In the genomic region with DNA sequence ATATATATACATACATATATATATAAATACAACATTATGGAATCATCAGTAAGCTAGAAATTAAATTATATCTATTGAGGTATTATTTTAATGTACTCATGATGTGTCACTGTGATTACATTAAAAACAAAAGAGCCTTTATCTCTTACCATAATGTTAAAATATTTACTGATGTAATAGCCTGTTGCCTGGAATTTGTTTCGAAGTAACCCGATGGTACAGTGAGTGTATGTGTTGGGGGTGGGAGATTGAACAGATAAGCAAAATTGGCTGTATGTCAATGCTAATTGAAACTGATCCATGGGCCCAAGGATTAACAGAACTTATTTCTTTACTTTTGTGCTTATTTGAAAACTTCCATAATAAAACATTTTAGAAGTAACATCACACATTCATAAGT, we compare ENCODE assay signal across 27 cellular contexts.
DNase-seq lines count a peak whose midpoint lies in the region; ATAC-seq, FAIRE-seq and TF ChIP-seq lines count a peak whose summit lies in the region.
"Had no signal": no experiment of that assay in that cellular context is flagged by ENCODE, and none has a peak within 500 bp of the region (broad histone marks: within the 10 kb centered on the region; RNA-seq: fewer than 3 reads in every experiment).

No MANE protein-coding gene starts in this region.

- no peak for ATAC-seq in left lobe of liver
- ATAC-seq: activated CD4-positive, alpha-beta T cell treated with anti-CD3 and anti-CD28 coated beads for 36 hours; gastrocnemius medialis; left colon; T-helper 17 cell had no signal

- no peaks in the 10 kb centered on the region for H3K27me3 ChIP-seq in endothelial cell of umbilical vein (ENCODE audit: control insufficient read depth in 2 of 2, insufficient read depth in 2 of 2, low read length in 2 of 2)
- H3K27me3 ChIP-seq: gastrocnemius medialis, neural progenitor cell, SJSA1 had no signal

- peak; percentile 31 for DNase-seq in NCI-H2171 treated with DMSO at 0.1 percent for 48 hours (lab: John Stamatoyannopoulos, UW)
- no peak for DNase-seq in NCI-H2171 (lab: John Stamatoyannopoulos, UW)
- peak; percentile 68 for DNase-seq in endothelial cell of umbilical vein (ENCODE audit: low read depth, low spot score)
- no peak for DNase-seq in kidney tubule cell (ENCODE audit: low spot score)
- DNase-seq in NCI-H187 (lab: John Stamatoyannopoulos, UW) = no peak
- DNase-seq in left lobe of liver (ENCODE audit: low spot score) = no peak
- DNase-seq in stimulated activated CD4-positive, alpha-beta T cell treated with anti-CD3 and anti-CD28 coated beads, Interleukin-4, amount 100 ng/mL, for 4 hours = no peak
- DNase-seq: activated CD4-positive, alpha-beta T cell treated with anti-CD3 and anti-CD28 coated beads for 36 hours; activated CD8-positive, alpha-beta memory T cell treated with anti-CD3 and anti-CD28 coated beads for 24 hours; activated gamma-delta T cell; CD4-positive, alpha-beta memory T cell; DMS153; effector memory CD4-positive, alpha-beta T cell; erythroblast; gastrocnemius medialis; GM23248; Karpas-422; left colon; MV-4-11; NCI-H146; NCI-H524; stimulated activated naive CD4-positive, alpha-beta T cell treated with Interleukin-2 at 50 U/mL for 16 hours; T-helper 17 cell had no signal

- dilution Hi-C loops in endothelial cell of umbilical vein (cut with MboI; ENCODE audit: extremely low pct_ligation_motif_present, low sequenced_read_pairs) = no loop called here

- TF ChIP-seq POLR2A in endothelial cell of umbilical vein (IDR thresholded peaks at IDR 0.05; ENCODE audit: low read depth, low read length) = peak; percentile 21

- no peaks in the 10 kb centered on the region for H3K36me3 ChIP-seq in endothelial cell of umbilical vein (ENCODE audit: control insufficient read depth in 2 of 2, extremely low read depth in 1 of 2, insufficient read depth in 2 of 2, low read length in 2 of 2)
- H3K36me3 ChIP-seq: gastrocnemius medialis, neural progenitor cell, SJSA1 had no signal

- CTCF ChIA-PET in endothelial cell of umbilical vein (lab: Charles Lee) = interaction anchor here (1.9 kb wide), 1 partner anchor 37 kb away, joined by 4 read pairs; no protein-coding TSS in a partner anchor

- TF ChIP-seq CTCF in endothelial cell of umbilical vein (IDR thresholded peaks at IDR 0.05; ENCODE audit: extremely low read depth in 1 of 2, insufficient read depth in 1 of 2, low read depth in 1 of 2, low read length in 2 of 2) = no peak

- no TSS peak for BruUV-seq in endothelial cell of umbilical vein (replicated peaks; lab: Mats Ljungman, UMichigan)

- no peaks in the 10 kb centered on the region for H3K9me3 ChIP-seq in endothelial cell of umbilical vein (replicated peaks; ENCODE audit: control insufficient read depth, insufficient read depth, low read length)
- H3K9me3 ChIP-seq: gastrocnemius medialis, SJSA1 had no signal

- no peaks in the 10 kb centered on the region for H3K79me2 ChIP-seq in endothelial cell of umbilical vein (ENCODE audit: control insufficient read depth, insufficient read depth, low read length)

- H3K27ac ChIP-seq in endothelial cell of umbilical vein (ENCODE audit: insufficient read depth, low read depth, low read length) = peak overlapping the region; percentile 48
- H3K27ac ChIP-seq: gastrocnemius medialis, GM23248, HL-60, neural progenitor cell, SJSA1 had no signal

- no peak overlapping the region for H3K9ac ChIP-seq in endothelial cell of umbilical vein (replicated peaks; ENCODE audit: extremely low read depth, insufficient read depth, low read length)
- H3K9ac ChIP-seq: GM23248, neural progenitor cell had no signal

- no peak overlapping the region for H2AFZ ChIP-seq in endothelial cell of umbilical vein (ENCODE audit: low read depth, low read length)
- H2AFZ ChIP-seq: GM23248, neural progenitor cell had no signal

- intact Hi-C loops in endothelial cell of umbilical vein (cut with micrococcal nuclease) = loop anchor here (1.0 kb wide), 1 partner anchor 364 kb away; no protein-coding TSS in a partner anchor

- H3K4me3 ChIP-seq in endothelial cell of umbilical vein (replicated peaks in 1 of 3; ENCODE audit: insufficient read depth in 1 of 3, low read depth in 1 of 3, low read length in 3 of 3) = no peak overlapping the region
- H3K4me3 ChIP-seq: gastrocnemius medialis, GM23248, neural progenitor cell, SJSA1 had no signal

- FAIRE-seq in TTC549 (lab: Jason Lieb, UNC) = peak; percentile 89
- FAIRE-seq in endothelial cell of umbilical vein (lab: Jason Lieb, UNC) = no peak

- POLR2A ChIA-PET in endothelial cell of umbilical vein (lab: Charles Lee) = no interaction called here

- H4K20me1 ChIP-seq in endothelial cell of umbilical vein (replicated peaks; ENCODE audit: control insufficient read depth, extremely low read depth, insufficient read depth, low read length) = no peaks in the 10 kb centered on the region

- no peaks in the 10 kb centered on the region for H3K9me1 ChIP-seq in endothelial cell of umbilical vein (replicated peaks; ENCODE audit: control insufficient read depth, extremely low read depth, insufficient read depth, low read length)

- peaks cover 21% of the 10 kb centered on the region for H3K4me1 ChIP-seq in endothelial cell of umbilical vein (ENCODE audit: control insufficient read depth, extremely low read depth, insufficient read depth, low read length)
- H3K4me1 ChIP-seq: gastrocnemius medialis, neural progenitor cell, SJSA1 had no signal

- no peak overlapping the region for H3K4me2 ChIP-seq in endothelial cell of umbilical vein (ENCODE audit: insufficient read depth, low read length)
- H3K4me2 ChIP-seq: neural progenitor cell had no signal

TF ChIP-seq in endothelial cell of umbilical vein, 7 proteins besides CTCF, POLR2A, EP300 and RAD21:
- TF ChIP-seq POLR2AphosphoS5 (IDR thresholded peaks at IDR 0.05; ENCODE audit: insufficient read depth, low read depth, low read length) (peak; percentile 73), EZH2 (IDR thresholded peaks at IDR 0.05; ENCODE audit: borderline replicate concordance, low read depth, low read length, severe bottlenecking) (no peak), JUN (IDR thresholded peaks at IDR 0.05; ENCODE audit: borderline replicate concordance, insufficient read depth, insufficient read length, low read depth) (peak; percentile 24), MYC (IDR thresholded peaks at IDR 0.05; ENCODE audit: low read depth, low read length) (no peak), FOS (IDR thresholded peaks at IDR 0.05; ENCODE audit: borderline replicate concordance, insufficient read depth, low read length) (peak; percentile 70), GATA2 (IDR thresholded peaks at IDR 0.05; ENCODE audit: insufficient read depth, insufficient read length, low read depth, low read length) (peak; percentile 98)
- TF ChIP-seq, protein P1, sequence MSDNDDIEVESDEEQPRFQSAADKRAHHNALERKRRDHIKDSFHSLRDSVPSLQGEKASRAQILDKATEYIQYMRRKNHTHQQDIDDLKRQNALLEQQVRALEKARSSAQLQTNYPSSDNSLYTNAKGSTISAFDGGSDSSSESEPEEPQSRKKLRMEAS (IDR thresholded peaks at IDR 0.05; ENCODE audit: insufficient read depth, insufficient read length) = no peak

Comparison
In these comparisons a context has a peak if more than half of its experiments do, and no peak if none do; other contexts are left out.
1. DNase-seq: peak in NCI-H2171 treated with DMSO at 0.1 percent for 48 hours (single experiment) and endothelial cell of umbilical vein (single experiment); none in NCI-H2171 (single experiment), kidney tubule cell (single experiment), NCI-H187 (0 of 2), left lobe of liver (single experiment) and stimulated activated CD4-positive, alpha-beta T cell treated with anti-CD3 and anti-CD28 coated beads, Interleukin-4, amount 100 ng/mL, for 4 hours (0 of 2).